Comparison of ENCODE assay signal across 1 cellular context in the genomic region with DNA sequence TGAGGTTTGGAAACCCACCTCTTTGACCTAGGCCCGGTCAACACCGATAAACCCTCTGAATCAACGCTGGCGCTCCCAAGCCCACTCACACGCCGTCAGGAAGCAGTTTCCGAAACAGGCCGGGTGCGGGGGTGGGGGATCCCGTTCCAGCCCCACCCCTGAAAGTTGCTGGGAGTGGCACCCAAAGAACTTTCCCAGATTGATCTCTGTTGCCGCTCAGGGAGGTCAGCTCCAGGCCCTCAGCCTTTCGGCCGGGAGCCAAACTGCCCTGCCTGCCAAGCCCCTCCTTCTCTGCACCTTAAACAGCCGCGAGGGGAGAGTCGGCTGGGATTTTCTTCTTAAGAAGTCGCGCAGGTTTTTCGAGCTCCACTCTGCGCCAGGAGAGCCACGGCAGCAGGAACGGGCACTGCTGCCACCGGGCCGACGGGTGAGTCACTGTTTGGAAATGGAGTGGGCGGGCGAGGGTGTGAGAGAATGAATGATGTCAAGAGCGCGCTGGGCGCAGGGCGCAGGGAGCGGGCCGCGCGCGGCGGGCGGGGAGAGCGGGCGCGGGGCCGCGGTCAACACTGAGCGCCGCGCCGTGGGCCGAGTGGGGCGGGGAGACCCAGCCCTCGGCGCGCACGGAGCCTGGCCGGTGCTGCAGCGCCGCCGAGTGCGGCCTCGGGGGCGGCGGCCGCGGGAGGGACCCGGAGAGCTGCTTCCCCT.
TF ChIP-seq lines count a peak whose summit lies in the region.

SGMS2 (plus strand) TSS at position 566 of the 705 bp plus-strand sequence. CDS start 70,622 bp downstream, outside the sequence.

TF ChIP-seq in liver, 16 proteins besides CTCF, POLR2A, EP300 and RAD21 (continued from another document):
- peak; percentile 54 for TF ChIP-seq SP1 (IDR thresholded peaks at IDR 0.05)
- TF ChIP-seq HNF4A (conservative IDR thresholded peaks at IDR 0.05) = peak; percentile 27 to 28
- no peak for TF ChIP-seq FOXA2 (IDR thresholded peaks at IDR 0.05)
